ENCODE assay signal across 1 cellular context in the genomic region with DNA sequence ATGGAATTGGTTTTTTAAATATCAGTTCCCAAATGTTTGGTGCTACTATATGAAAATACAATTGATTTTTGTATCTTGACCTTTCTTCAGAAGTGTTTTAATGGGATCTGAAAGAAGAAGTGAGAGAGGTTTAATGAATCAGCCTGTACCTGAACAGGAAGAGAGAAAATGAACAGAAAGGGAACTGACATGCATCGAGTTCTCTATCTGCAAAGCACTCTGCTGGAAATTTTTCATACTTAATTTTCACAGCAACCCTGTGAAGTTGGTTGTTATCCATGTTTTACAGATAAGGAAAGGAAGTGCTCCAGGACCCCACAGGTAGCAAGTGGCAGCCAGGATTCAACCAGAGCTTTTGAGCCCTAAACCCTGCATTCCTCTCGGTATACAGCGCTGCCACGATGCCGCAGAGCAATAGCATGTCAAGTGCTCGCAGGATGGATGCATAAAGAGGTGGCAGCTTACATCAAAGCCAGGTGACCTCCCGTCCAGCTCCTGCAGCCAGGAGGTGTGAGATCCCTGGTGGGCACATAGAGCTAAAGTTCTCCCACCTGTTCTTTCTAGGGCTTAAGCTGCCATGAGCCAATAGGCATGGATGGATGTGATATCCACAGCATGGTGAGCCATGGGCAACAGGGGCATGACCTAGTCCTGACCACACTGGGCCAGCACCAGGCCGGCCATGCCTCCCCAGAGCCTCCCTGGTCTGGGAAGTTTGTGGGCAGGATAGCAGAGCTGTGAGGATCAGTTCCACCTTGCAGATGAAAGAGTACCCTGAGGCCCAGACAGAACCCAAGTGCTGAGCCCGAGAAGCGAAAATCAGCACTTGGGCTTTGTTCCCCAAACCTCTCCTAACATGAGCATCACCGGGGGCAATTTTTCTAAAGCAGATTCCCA.
TF ChIP-seq lines count a peak whose summit lies in the region.

No MANE protein-coding gene starts in this region.

TF ChIP-seq in GM12878, 131 proteins besides CTCF, POLR2A, EP300 and RAD21 (continued from another document and continues in another):
- TF ChIP-seq, protein P1, sequence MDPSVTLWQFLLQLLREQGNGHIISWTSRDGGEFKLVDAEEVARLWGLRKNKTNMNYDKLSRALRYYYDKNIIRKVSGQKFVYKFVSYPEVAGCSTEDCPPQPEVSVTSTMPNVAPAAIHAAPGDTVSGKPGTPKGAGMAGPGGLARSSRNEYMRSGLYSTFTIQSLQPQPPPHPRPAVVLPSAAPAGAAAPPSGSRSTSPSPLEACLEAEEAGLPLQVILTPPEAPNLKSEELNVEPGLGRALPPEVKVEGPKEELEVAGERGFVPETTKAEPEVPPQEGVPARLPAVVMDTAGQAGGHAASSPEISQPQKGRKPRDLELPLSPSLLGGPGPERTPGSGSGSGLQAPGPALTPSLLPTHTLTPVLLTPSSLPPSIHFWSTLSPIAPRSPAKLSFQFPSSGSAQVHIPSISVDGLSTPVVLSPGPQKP (IDR thresholded peaks at IDR 0.05; ENCODE audit: low read depth, low read length) = no peak
- TF ChIP-seq NFXL1 (IDR thresholded peaks at IDR 0.05; ENCODE audit: borderline replicate concordance) (no peak), PAX5 (IDR thresholded peaks at IDR 0.05; ENCODE audit: borderline replicate concordance, low read depth, low read length) (peak; percentile 80), IRF4 (IDR thresholded peaks at IDR 0.05; ENCODE audit: low read depth, low read length) (peak; percentile 94), ZZZ3 (IDR thresholded peaks at IDR 0.05; ENCODE audit: control insufficient read depth, insufficient read length, low read depth) (no peak), BCL11A (IDR thresholded peaks at IDR 0.05; ENCODE audit: low read depth, low read length) (peak; percentile 97), IKZF1 (conservative IDR thresholded peaks at IDR 0.05) (peak; percentile 77), ZSCAN29 (IDR thresholded peaks at IDR 0.05) (no peak), CBX5 (IDR thresholded peaks at IDR 0.05; ENCODE audit: low read depth) (peak; percentile 94), SMAD1 (IDR thresholded peaks at IDR 0.05; ENCODE audit: low read depth, partially characterized antibody) (no peak), RAD51 (IDR thresholded peaks at IDR 0.05) (0 out of 2 replicates have a peak, but pooled peaks have one; percentile 12), MEF2A (IDR thresholded peaks at IDR 0.05; ENCODE audit: insufficient read depth, low read depth, low read length) (0 out of 2 replicates have a peak, but pooled peaks have one; percentile 66), CREM (IDR thresholded peaks at IDR 0.05; ENCODE audit: low read depth) (peak; percentile 70), KDM1A (IDR thresholded peaks at IDR 0.05; ENCODE audit: borderline replicate concordance) (no peak), MTA3 (IDR thresholded peaks at IDR 0.05; ENCODE audit: borderline replicate concordance, low read length) (peak; percentile 83; the same call in 1 of the 2 replicates), ASH2L (IDR thresholded peaks at IDR 0.05; ENCODE audit: borderline replicate concordance, low read depth) (no peak), POU2F2 (IDR thresholded peaks at IDR 0.05; ENCODE audit: borderline replicate concordance, low read depth, low read length) (peak; percentile 23; the same call in 1 of the 3 replicates), BMI1 (IDR thresholded peaks at IDR 0.05; ENCODE audit: borderline replicate concordance) (peak; percentile 79; the same call in 1 of the 2 replicates), KAT2A (conservative IDR thresholded peaks at IDR 0.05; ENCODE audit: control insufficient read depth, low read depth, low read length) (no peak), NFIC (IDR thresholded peaks at IDR 0.05; ENCODE audit: low read depth, low read length) (peak; percentile 96), GATAD2B (conservative IDR thresholded peaks at IDR 0.05; ENCODE audit: low read depth) (no peak), JUNB (IDR thresholded peaks at IDR 0.05) (peak; percentile 89), SMARCA5 (IDR thresholded peaks at IDR 0.05) (no peak), SP1 (IDR thresholded peaks at IDR 0.05; ENCODE audit: low read depth, low read length) (peak; percentile 32), HDGF (IDR thresholded peaks at IDR 0.05) (no peak), ZNF24 (IDR thresholded peaks at IDR 0.05) (peak; percentile 63; the same call in 1 of the 2 replicates), DPF2 (IDR thresholded peaks at IDR 0.05) (peak; percentile 95), BHLHE40 (IDR thresholded peaks at IDR 0.05; ENCODE audit: borderline replicate concordance in 1 of 2, low read depth in 2 of 2, low read length in 1 of 2) (peak; percentile 23 to 60; a peak in 2 of 4 replicates), BACH1 (IDR thresholded peaks at IDR 0.05; ENCODE audit: borderline replicate concordance) (peak; percentile 61; the same call in 1 of the 2 replicates), TBL1XR1 (IDR thresholded peaks at IDR 0.05; ENCODE audit: low read depth, low read length) (peak; percentile 94), CEBPB (IDR thresholded peaks at IDR 0.05; ENCODE audit: borderline replicate concordance in 1 of 2, low read depth in 2 of 2, low read length in 2 of 2) (peak in 1 of 2 experiments; percentile 58; a peak in 1 of 4 replicates), SRF (IDR thresholded peaks at IDR 0.05; ENCODE audit: low read depth in 2 of 2, low read length in 2 of 2) (0 out of 4 replicates have a peak, but pooled peaks of 1 of the 2 experiments have one; percentile 32), ZNF217 (IDR thresholded peaks at IDR 0.05) (no peak), ZBED1 (IDR thresholded peaks at IDR 0.05; ENCODE audit: borderline replicate concordance) (no peak), CHD1 (IDR thresholded peaks at IDR 0.05; ENCODE audit: low read depth, low read length) (no peak), EED (IDR thresholded peaks at IDR 0.05; ENCODE audit: low read depth) (peak; percentile 36; the same call in 1 of the 2 replicates), ATF7 (IDR thresholded peaks at IDR 0.05; ENCODE audit: low read depth) (peak; percentile 50), LARP7 (IDR thresholded peaks at IDR 0.05) (no peak), ZNF207 (IDR thresholded peaks at IDR 0.05; ENCODE audit: borderline replicate concordance) (no peak), MTA2 (IDR thresholded peaks at IDR 0.05; ENCODE audit: low read depth) (peak; percentile 97), ETV6 (conservative IDR thresholded peaks at IDR 0.05 in 1 of 2, IDR thresholded peaks at IDR 0.05 in 1 of 2; ENCODE audit: borderline replicate concordance in 1 of 2, low read depth in 1 of 2) (peak in 1 of 2 experiments; percentile 83; a peak in 1 of 4 replicates)
- TF ChIP-seq, protein P2, sequence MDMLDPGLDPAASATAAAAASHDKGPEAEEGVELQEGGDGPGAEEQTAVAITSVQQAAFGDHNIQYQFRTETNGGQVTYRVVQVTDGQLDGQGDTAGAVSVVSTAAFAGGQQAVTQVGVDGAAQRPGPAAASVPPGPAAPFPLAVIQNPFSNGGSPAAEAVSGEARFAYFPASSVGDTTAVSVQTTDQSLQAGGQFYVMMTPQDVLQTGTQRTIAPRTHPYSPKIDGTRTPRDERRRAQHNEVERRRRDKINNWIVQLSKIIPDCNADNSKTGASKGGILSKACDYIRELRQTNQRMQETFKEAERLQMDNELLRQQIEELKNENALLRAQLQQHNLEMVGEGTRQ (IDR thresholded peaks at IDR 0.05; ENCODE audit: borderline replicate concordance, low read depth, low read length) = no peak
- TF ChIP-seq, protein P3, sequence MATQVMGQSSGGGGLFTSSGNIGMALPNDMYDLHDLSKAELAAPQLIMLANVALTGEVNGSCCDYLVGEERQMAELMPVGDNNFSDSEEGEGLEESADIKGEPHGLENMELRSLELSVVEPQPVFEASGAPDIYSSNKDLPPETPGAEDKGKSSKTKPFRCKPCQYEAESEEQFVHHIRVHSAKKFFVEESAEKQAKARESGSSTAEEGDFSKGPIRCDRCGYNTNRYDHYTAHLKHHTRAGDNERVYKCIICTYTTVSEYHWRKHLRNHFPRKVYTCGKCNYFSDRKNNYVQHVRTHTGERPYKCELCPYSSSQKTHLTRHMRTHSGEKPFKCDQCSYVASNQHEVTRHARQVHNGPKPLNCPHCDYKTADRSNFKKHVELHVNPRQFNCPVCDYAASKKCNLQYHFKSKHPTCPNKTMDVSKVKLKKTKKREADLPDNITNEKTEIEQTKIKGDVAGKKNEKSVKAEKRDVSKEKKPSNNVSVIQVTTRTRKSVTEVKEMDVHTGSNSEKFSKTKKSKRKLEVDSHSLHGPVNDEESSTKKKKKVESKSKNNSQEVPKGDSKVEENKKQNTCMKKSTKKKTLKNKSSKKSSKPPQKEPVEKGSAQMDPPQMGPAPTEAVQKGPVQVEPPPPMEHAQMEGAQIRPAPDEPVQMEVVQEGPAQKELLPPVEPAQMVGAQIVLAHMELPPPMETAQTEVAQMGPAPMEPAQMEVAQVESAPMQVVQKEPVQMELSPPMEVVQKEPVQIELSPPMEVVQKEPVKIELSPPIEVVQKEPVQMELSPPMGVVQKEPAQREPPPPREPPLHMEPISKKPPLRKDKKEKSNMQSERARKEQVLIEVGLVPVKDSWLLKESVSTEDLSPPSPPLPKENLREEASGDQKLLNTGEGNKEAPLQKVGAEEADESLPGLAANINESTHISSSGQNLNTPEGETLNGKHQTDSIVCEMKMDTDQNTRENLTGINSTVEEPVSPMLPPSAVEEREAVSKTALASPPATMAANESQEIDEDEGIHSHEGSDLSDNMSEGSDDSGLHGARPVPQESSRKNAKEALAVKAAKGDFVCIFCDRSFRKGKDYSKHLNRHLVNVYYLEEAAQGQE (IDR thresholded peaks at IDR 0.05; ENCODE audit: low read depth, low read length) = no peak
- TF ChIP-seq, protein P4, sequence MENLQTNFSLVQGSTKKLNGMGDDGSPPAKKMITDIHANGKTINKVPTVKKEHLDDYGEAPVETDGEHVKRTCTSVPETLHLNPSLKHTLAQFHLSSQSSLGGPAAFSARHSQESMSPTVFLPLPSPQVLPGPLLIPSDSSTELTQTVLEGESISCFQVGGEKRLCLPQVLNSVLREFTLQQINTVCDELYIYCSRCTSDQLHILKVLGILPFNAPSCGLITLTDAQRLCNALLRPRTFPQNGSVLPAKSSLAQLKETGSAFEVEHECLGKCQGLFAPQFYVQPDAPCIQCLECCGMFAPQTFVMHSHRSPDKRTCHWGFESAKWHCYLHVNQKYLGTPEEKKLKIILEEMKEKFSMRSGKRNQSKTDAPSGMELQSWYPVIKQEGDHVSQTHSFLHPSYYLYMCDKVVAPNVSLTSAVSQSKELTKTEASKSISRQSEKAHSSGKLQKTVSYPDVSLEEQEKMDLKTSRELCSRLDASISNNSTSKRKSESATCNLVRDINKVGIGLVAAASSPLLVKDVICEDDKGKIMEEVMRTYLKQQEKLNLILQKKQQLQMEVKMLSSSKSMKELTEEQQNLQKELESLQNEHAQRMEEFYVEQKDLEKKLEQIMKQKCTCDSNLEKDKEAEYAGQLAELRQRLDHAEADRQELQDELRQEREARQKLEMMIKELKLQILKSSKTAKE (IDR thresholded peaks at IDR 0.05; ENCODE audit: low read depth, poor library complexity, severe bottlenecking) = peak; percentile 58
- TF ChIP-seq, protein P5, sequence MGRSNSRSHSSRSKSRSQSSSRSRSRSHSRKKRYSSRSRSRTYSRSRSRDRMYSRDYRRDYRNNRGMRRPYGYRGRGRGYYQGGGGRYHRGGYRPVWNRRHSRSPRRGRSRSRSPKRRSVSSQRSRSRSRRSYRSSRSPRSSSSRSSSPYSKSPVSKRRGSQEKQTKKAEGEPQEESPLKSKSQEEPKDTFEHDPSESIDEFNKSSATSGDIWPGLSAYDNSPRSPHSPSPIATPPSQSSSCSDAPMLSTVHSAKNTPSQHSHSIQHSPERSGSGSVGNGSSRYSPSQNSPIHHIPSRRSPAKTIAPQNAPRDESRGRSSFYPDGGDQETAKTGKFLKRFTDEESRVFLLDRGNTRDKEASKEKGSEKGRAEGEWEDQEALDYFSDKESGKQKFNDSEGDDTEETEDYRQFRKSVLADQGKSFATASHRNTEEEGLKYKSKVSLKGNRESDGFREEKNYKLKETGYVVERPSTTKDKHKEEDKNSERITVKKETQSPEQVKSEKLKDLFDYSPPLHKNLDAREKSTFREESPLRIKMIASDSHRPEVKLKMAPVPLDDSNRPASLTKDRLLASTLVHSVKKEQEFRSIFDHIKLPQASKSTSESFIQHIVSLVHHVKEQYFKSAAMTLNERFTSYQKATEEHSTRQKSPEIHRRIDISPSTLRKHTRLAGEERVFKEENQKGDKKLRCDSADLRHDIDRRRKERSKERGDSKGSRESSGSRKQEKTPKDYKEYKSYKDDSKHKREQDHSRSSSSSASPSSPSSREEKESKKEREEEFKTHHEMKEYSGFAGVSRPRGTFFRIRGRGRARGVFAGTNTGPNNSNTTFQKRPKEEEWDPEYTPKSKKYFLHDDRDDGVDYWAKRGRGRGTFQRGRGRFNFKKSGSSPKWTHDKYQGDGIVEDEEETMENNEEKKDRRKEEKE (IDR thresholded peaks at IDR 0.05) = no peak
- TF ChIP-seq, protein P6, sequence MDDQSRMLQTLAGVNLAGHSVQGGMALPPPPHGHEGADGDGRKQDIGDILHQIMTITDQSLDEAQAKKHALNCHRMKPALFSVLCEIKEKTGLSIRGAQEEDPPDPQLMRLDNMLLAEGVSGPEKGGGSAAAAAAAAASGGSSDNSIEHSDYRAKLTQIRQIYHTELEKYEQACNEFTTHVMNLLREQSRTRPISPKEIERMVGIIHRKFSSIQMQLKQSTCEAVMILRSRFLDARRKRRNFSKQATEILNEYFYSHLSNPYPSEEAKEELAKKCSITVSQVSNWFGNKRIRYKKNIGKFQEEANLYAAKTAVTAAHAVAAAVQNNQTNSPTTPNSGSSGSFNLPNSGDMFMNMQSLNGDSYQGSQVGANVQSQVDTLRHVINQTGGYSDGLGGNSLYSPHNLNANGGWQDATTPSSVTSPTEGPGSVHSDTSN (IDR thresholded peaks at IDR 0.05; ENCODE audit: insufficient replicate concordance, low read depth, low read length) = no peak
- TF ChIP-seq, protein P7, sequence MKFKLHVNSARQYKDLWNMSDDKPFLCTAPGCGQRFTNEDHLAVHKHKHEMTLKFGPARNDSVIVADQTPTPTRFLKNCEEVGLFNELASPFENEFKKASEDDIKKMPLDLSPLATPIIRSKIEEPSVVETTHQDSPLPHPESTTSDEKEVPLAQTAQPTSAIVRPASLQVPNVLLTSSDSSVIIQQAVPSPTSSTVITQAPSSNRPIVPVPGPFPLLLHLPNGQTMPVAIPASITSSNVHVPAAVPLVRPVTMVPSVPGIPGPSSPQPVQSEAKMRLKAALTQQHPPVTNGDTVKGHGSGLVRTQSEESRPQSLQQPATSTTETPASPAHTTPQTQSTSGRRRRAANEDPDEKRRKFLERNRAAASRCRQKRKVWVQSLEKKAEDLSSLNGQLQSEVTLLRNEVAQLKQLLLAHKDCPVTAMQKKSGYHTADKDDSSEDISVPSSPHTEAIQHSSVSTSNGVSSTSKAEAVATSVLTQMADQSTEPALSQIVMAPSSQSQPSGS (IDR thresholded peaks at IDR 0.05; ENCODE audit: low read length) = peak; percentile 94
- TF ChIP-seq, protein P8, sequence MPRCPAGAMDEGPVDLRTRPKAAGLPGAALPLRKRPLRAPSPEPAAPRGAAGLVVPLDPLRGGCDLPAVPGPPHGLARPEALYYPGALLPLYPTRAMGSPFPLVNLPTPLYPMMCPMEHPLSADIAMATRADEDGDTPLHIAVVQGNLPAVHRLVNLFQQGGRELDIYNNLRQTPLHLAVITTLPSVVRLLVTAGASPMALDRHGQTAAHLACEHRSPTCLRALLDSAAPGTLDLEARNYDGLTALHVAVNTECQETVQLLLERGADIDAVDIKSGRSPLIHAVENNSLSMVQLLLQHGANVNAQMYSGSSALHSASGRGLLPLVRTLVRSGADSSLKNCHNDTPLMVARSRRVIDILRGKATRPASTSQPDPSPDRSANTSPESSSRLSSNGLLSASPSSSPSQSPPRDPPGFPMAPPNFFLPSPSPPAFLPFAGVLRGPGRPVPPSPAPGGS (IDR thresholded peaks at IDR 0.05; ENCODE audit: borderline replicate concordance, insufficient read depth, low read depth, low read length, poor library complexity, severe bottlenecking) = peak; percentile 28
